In the genomic region with DNA sequence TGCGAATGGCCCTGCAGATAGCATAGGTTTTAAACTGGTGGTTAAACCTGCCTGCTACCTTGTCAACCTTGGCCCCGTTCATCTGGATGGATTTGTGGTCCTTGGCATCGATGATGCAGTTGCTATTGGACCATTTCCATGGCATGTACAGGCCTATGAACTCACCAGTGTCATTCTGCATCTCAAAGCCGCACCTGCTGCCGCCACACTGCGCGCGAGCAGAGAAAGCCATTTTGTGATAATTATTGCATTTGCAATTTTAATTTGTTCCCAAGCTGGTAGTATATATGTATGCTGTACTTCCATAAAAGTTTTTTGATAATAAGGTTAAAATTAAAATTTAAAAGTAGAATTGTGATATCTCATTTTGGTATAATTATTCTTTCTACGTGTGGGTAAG, we compare ENCODE assay signal across 34 cellular contexts.
"Had no signal": no experiment of that assay in that cellular context is flagged by ENCODE, and none has a peak within 500 bp of the region (broad histone marks: within the 10 kb centered on the region; RNA-seq: fewer than 3 reads in every experiment).

No MANE protein-coding gene starts in this region.

- H3K27ac ChIP-seq: ascending aorta, breast epithelium, cardiac muscle cell, coronary artery, dorsolateral prefrontal cortex, foreskin keratinocyte, gastrocnemius medialis, heart left ventricle, WERI-Rb-1 had no signal

- H3K36me3 Mint-ChIP-seq: activated naive CD4-positive, alpha-beta T cell treated with anti-CD3 and anti-CD28 coated beads, Interleukin-2, amount 10 ng/mL, durations not matched to agents 7 days and 5 days; activated naive CD4-positive, alpha-beta T cell treated with anti-CD3 and anti-CD28 coated beads, Interleukin-2, amount 50 U/mL, for 72 hours; activated naive CD8-positive, alpha-beta T cell treated with anti-CD3 and anti-CD28 coated beads, Interleukin-2, amount 10 ng/mL, durations not matched to agents 7 days and 5 days; brain had no signal

- H3K36me3 ChIP-seq: ascending aorta, breast epithelium, cardiac muscle cell, gastrocnemius medialis, heart left ventricle, WERI-Rb-1 had no signal

- H3K27ac Mint-ChIP-seq: activated B cell treated with CpG ODN at 0.5 μM for 24 hours; activated naive CD4-positive, alpha-beta T cell treated with anti-CD3 and anti-CD28 coated beads, Interleukin-2, amount 10 ng/mL, durations not matched to agents 7 days and 5 days; activated naive CD4-positive, alpha-beta T cell treated with anti-CD3 and anti-CD28 coated beads, Interleukin-2, amount 50 U/mL, for 72 hours; activated naive CD8-positive, alpha-beta T cell treated with anti-CD3 and anti-CD28 coated beads, Interleukin-2, amount 10 ng/mL, durations not matched to agents 7 days and 5 days; activated T-cell treated with anti-CD3 and anti-CD28 coated beads, Interleukin-2, amount 50 U/mL, for 24 hours; activated T-cell treated with anti-CD3 and anti-CD28 coated beads, Interleukin-2, amount 50 U/mL, for 72 hours; brain; dendritic cell treated with granulocyte-macrophage colony-stimulating factor and Interleukin-4, amounts not matched to agents 40 ng/mL and 50 ng/mL, for 4 days; T-helper 17 cell; T-helper 2 cell treated with Interferon-gamma antibody and Interleukin-4, amounts not matched to agents 5 μg/mL and 100 μg/mL, for 36 hours had no signal

- H3K27me3 ChIP-seq: ascending aorta, breast epithelium, cardiac muscle cell, dorsolateral prefrontal cortex, foreskin keratinocyte, gastrocnemius medialis, heart left ventricle had no signal

- H3K4me3 ChIP-seq: ascending aorta, breast epithelium, cardiac muscle cell, coronary artery, dorsolateral prefrontal cortex, gastrocnemius medialis, heart left ventricle had no signal

- ATAC-seq: activated CD4-positive, CD25-positive, alpha-beta regulatory T cell treated with anti-CD3 and anti-CD28 coated beads, Interleukin-2, amount 50 U/mL, for 24 hours; activated naive CD4-positive, alpha-beta T cell treated with anti-CD3 and anti-CD28 coated beads, Interleukin-2, amount 50 U/mL, for 72 hours; activated T-cell treated with anti-CD3 and anti-CD28 coated beads, Interleukin-2, amount 50 U/mL, for 72 hours; esophagus mucosa; foreskin keratinocyte; gastrocnemius medialis; heart left ventricle; T-helper 17 cell had no signal

- H3K4me1 ChIP-seq: ascending aorta, breast epithelium, foreskin keratinocyte, gastrocnemius medialis, heart left ventricle had no signal

- H3K9me3 ChIP-seq: ascending aorta, breast epithelium, gastrocnemius medialis, heart left ventricle had no signal

- H3K27me3 Mint-ChIP-seq: activated B cell treated with CpG ODN at 0.5 μM for 24 hours; activated T-cell treated with anti-CD3 and anti-CD28 coated beads, Interleukin-2, amount 50 U/mL, for 24 hours; brain; dendritic cell treated with granulocyte-macrophage colony-stimulating factor and Interleukin-4, amounts not matched to agents 40 ng/mL and 50 ng/mL, for 4 days had no signal

- H3K4me3 Mint-ChIP-seq: activated B cell treated with CpG ODN at 0.5 μM for 24 hours; activated naive CD4-positive, alpha-beta T cell treated with anti-CD3 and anti-CD28 coated beads, Interleukin-2, amount 10 ng/mL, durations not matched to agents 7 days and 5 days; activated naive CD8-positive, alpha-beta T cell treated with anti-CD3 and anti-CD28 coated beads, Interleukin-2, amount 10 ng/mL, durations not matched to agents 7 days and 5 days; activated T-cell treated with anti-CD3 and anti-CD28 coated beads, Interleukin-2, amount 50 U/mL, for 24 hours; activated T-cell treated with anti-CD3 and anti-CD28 coated beads, Interleukin-2, amount 50 U/mL, for 72 hours; brain; dendritic cell treated with granulocyte-macrophage colony-stimulating factor and Interleukin-4, amounts not matched to agents 40 ng/mL and 50 ng/mL, for 4 days; T-helper 17 cell; T-helper 2 cell treated with Interferon-gamma antibody and Interleukin-4, amounts not matched to agents 5 μg/mL and 100 μg/mL, for 36 hours had no signal

- DNase-seq: activated B cell treated with CpG ODN at 0.5 μM for 24 hours; activated CD4-positive, alpha-beta T cell treated with anti-CD3 and anti-CD28 coated beads for 48 hours; activated CD4-positive, alpha-beta T cell treated with anti-CD3 and anti-CD28 coated beads, Interleukin-2, amount 50 U/mL, for 1 hour; activated CD4-positive, alpha-beta T cell treated with anti-CD3 and anti-CD28 coated beads, Interleukin-2, amount 50 U/mL, for 48 hours; activated CD8-positive, alpha-beta memory T cell treated with anti-CD3 and anti-CD28 coated beads, Interleukin-2, amount 50 U/mL, for 48 hours; activated gamma-delta T cell; activated naive CD4-positive, alpha-beta T cell; activated naive CD4-positive, alpha-beta T cell treated with anti-CD3 and anti-CD28 coated beads, Interleukin-2, amount 10 ng/mL, durations not matched to agents 7 days and 5 days; activated naive CD8-positive, alpha-beta T cell treated with anti-CD3 and anti-CD28 coated beads, Interleukin-2, amount 10 ng/mL, durations not matched to agents 7 days and 5 days; activated T-cell treated with anti-CD3 and anti-CD28 coated beads for 4 hours; activated T-cell treated with anti-CD3 and anti-CD28 coated beads, Interleukin-2, amount 50 U/mL, for 24 hours; activated T-cell treated with anti-CD3 and anti-CD28 coated beads, Interleukin-2, amount 50 U/mL, for 72 hours; central memory CD4-positive, alpha-beta T cell; cerebellar nuclear complex; dorsolateral prefrontal cortex; effector CD4-positive, alpha-beta T cell; foreskin keratinocyte; gastrocnemius medialis; glutamatergic neuron; heart left ventricle; T-helper 1 cell; T-helper 17 cell; T1000; WERI-Rb-1 had no signal

- H3K9me3 Mint-ChIP-seq: activated naive CD4-positive, alpha-beta T cell treated with anti-CD3 and anti-CD28 coated beads, Interleukin-2, amount 10 ng/mL, durations not matched to agents 7 days and 5 days; activated naive CD4-positive, alpha-beta T cell treated with anti-CD3 and anti-CD28 coated beads, Interleukin-2, amount 50 U/mL, for 72 hours; activated T-cell treated with anti-CD3 and anti-CD28 coated beads, Interleukin-2, amount 50 U/mL, for 24 hours; activated T-cell treated with anti-CD3 and anti-CD28 coated beads, Interleukin-2, amount 50 U/mL, for 72 hours; dendritic cell treated with granulocyte-macrophage colony-stimulating factor and Interleukin-4, amounts not matched to agents 40 ng/mL and 50 ng/mL, for 4 days; T-helper 2 cell treated with Interferon-gamma antibody and Interleukin-4, amounts not matched to agents 5 μg/mL and 100 μg/mL, for 36 hours had no signal

- H3K4me1 Mint-ChIP-seq: activated B cell treated with CpG ODN at 0.5 μM for 24 hours; activated naive CD4-positive, alpha-beta T cell treated with anti-CD3 and anti-CD28 coated beads, Interleukin-2, amount 10 ng/mL, durations not matched to agents 7 days and 5 days had no signal
